Comparison of ENCODE assay signal across 1 cellular context in genomic region chr13:33144358-33144784, GRCh38.
TF ChIP-seq lines count a peak whose summit lies in the region.

No MANE protein-coding gene starts in this region.

TF ChIP-seq in GM12878, 131 proteins besides CTCF, POLR2A, EP300 and RAD21 (continued from another document and continues in another):
- peak; percentile 60 for TF ChIP-seq CUX1 (IDR thresholded peaks at IDR 0.05; ENCODE audit: insufficient replicate concordance, low read depth, low read length)
- peak; percentile 73 for TF ChIP-seq NBN (IDR thresholded peaks at IDR 0.05)
- peak; percentile 62 for TF ChIP-seq IRF4 (IDR thresholded peaks at IDR 0.05; ENCODE audit: low read depth, low read length)
- TF ChIP-seq IKZF1 (conservative IDR thresholded peaks at IDR 0.05) = peak; percentile 77
- peak; percentile 99 for TF ChIP-seq MTA2 (IDR thresholded peaks at IDR 0.05; ENCODE audit: low read depth)
- peak; percentile 55 for TF ChIP-seq RELA (IDR thresholded peaks at IDR 0.05; ENCODE audit: borderline replicate concordance, partially characterized antibody)
- 0 out of 2 replicates have a peak, but pooled peaks have one; percentile 24 for TF ChIP-seq PRDM15 (CRISPR knock-in tag; IDR thresholded peaks at IDR 0.05)
- TF ChIP-seq YY1 (IDR thresholded peaks at IDR 0.05; ENCODE audit: low read depth, low read length) = peak; percentile 64; the same call in 1 of the 2 replicates
- peak; percentile 91 for TF ChIP-seq MEF2B (IDR thresholded peaks at IDR 0.05; ENCODE audit: partially characterized antibody, poor library complexity, severe bottlenecking)
- TF ChIP-seq KAT2A (conservative IDR thresholded peaks at IDR 0.05; ENCODE audit: control insufficient read depth, low read depth, low read length) = no peak
- TF ChIP-seq ELK1 (IDR thresholded peaks at IDR 0.05; ENCODE audit: low read depth, low read length) = no peak
- peak; percentile 63; the same call in 1 of the 2 replicates for TF ChIP-seq TCF12 (IDR thresholded peaks at IDR 0.05; ENCODE audit: low read depth, low read length)
- TF ChIP-seq ZNF687 (IDR thresholded peaks at IDR 0.05) = peak; percentile 100
- TF ChIP-seq TAF1 (IDR thresholded peaks at IDR 0.05; ENCODE audit: borderline replicate concordance, low read depth, low read length) = 0 out of 2 replicates have a peak, but pooled peaks have one; percentile 8
- TF ChIP-seq USF2 (IDR thresholded peaks at IDR 0.05; ENCODE audit: borderline replicate concordance, low read depth, low read length) = no peak
- no peak for TF ChIP-seq BCLAF1 (IDR thresholded peaks at IDR 0.05)
- TF ChIP-seq SREBF1 (IDR thresholded peaks at IDR 0.05; ENCODE audit: low read length) = no peak
- TF ChIP-seq GATAD2B (conservative IDR thresholded peaks at IDR 0.05; ENCODE audit: low read depth) = peak; percentile 71
- peak; percentile 86 for TF ChIP-seq ZNF24 (IDR thresholded peaks at IDR 0.05)
- peak; percentile 85 for TF ChIP-seq DPF2 (IDR thresholded peaks at IDR 0.05)
- TF ChIP-seq CBFB (IDR thresholded peaks at IDR 0.05; ENCODE audit: low read depth) = 0 out of 2 replicates have a peak, but pooled peaks have one; percentile 22
- 0 out of 2 replicates have a peak, but pooled peaks have one; percentile 43 for TF ChIP-seq BMI1 (IDR thresholded peaks at IDR 0.05; ENCODE audit: borderline replicate concordance)
- peak; percentile 93 for TF ChIP-seq ZNF592 (IDR thresholded peaks at IDR 0.05)
- TF ChIP-seq ATF7 (IDR thresholded peaks at IDR 0.05; ENCODE audit: low read depth) = peak; percentile 89
- TF ChIP-seq BHLHE40 (IDR thresholded peaks at IDR 0.05; ENCODE audit: borderline replicate concordance in 1 of 2, low read depth in 2 of 2, low read length in 1 of 2) = peak; percentile 58 to 68; a peak in 2 of 4 replicates
- peak; percentile 93 for TF ChIP-seq PKNOX1 (IDR thresholded peaks at IDR 0.05)
- no peak for TF ChIP-seq SIN3A (IDR thresholded peaks at IDR 0.05; ENCODE audit: low read depth, low read length)
- TF ChIP-seq RCOR1 (conservative IDR thresholded peaks at IDR 0.05; ENCODE audit: low read depth, low read length) = no peak
- TF ChIP-seq POLR2AphosphoS5 (IDR thresholded peaks at IDR 0.05; ENCODE audit: low read length) = peak; percentile 72
- TF ChIP-seq CHD2 (IDR thresholded peaks at IDR 0.05; ENCODE audit: borderline replicate concordance, low read depth, low read length) = 0 out of 2 replicates have a peak, but pooled peaks have one; percentile 32
- TF ChIP-seq POU2F2 (IDR thresholded peaks at IDR 0.05; ENCODE audit: borderline replicate concordance, low read depth, low read length) = peak; percentile 11; the same call in 1 of the 3 replicates
- peak; percentile 12; the same call in 1 of the 2 replicates for TF ChIP-seq ZSCAN29 (IDR thresholded peaks at IDR 0.05)
